Comparison of ENCODE assay signal across 8 cellular contexts in the genomic region with DNA sequence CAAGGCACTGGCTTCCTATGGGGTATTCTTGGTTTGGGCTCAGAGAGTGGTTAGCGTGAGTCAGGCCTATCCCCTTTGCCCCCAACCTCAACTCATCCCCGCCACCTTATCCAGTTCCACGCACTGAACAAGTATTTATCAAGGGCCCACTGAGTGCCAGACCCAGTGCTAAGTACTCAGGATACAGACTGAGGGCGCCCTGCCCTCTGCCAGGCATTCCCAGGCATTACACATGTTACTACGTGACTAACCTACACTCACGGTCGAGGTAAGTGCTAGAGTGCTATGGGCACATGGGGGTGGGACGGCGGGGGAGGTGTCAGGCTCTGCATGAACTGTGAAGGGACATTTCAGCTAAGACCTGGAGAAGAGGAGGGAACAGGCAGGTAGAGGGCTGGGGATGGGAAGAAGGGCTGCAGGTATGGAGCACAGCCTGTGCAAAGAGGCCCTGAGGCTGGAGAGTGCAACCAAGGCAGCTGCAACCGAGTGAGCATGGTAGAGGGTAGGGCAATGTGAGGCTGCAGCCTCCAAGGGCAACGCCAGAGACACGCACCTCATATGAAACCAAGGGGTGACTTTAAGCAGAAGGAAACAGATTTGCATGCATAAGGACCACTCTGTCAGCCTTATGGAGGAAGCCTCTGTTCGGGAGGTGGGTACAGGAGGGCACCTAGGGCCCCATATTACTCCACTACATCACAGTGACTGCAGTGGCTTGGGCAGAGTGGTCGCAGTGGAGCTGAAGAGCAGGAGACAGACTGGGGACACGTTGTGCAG. TPM values are rescaled to one million over a fixed set of nuclear protein-coding genes. Genes with fewer than 3 reads are reported as not detected.
DNase-seq lines count a peak whose midpoint lies in the region; ATAC-seq and TF ChIP-seq lines count a peak whose summit lies in the region.

No MANE protein-coding gene starts in this region.

- no peak for TF ChIP-seq EP300 in transverse colon (IDR thresholded peaks at IDR 0.05; ENCODE audit: low read depth)

- no peak overlapping the region for H2BK20ac ChIP-seq in IMR-90 (ENCODE audit: low read depth, low read length)

- H3K9me1 ChIP-seq in IMR-90 (ENCODE audit: insufficient read depth, low read length): peaks cover 10% of the 10 kb centered on the region

- dilution Hi-C loops in IMR-90 (cut with HindIII; ENCODE audit: low sequenced_read_pairs, unreplicated experiment): no loop called here

- H3K79me1 ChIP-seq in IMR-90 (ENCODE audit: low read depth in 1 of 2, low read length in 2 of 2): no peaks in the 10 kb centered on the region

- ATAC-seq in IMR-90 (ENCODE audit: low read depth) (peak; percentile 64), HG03159 (IDR thresholded peaks at IDR 0.05; ENCODE audit: unreplicated experiment) (no peak)

- BruUV-seq in IMR-90 (replicated peaks; lab: Mats Ljungman, UMichigan): no TSS peak

- intact Hi-C loops in activated CD4-positive, alpha-beta T cell treated with anti-CD3 and anti-CD28 coated beads, Interleukin-2, amount 10 ng/mL, durations not matched to agents 24 days and 14 days (cut with micrococcal nuclease): loop anchor here (5.0 kb wide), 1 partner anchor 329 kb away; the partner anchor contains the start of gene INTS6
- intact Hi-C loops in IMR-90 (cut with micrococcal nuclease) (loop anchor here (5.0 kb wide), 1 partner anchor 194 kb away; no protein-coding TSS in a partner anchor), transverse colon (cut with DNase I; ENCODE audit: low total_unique reads) (no loop called here)

- no peak overlapping the region for H2AK9ac ChIP-seq in IMR-90 (replicated peaks; ENCODE audit: low read depth, low read length, poor library complexity)

- no peak overlapping the region for H3K27ac Mint-ChIP-seq in activated CD4-positive, alpha-beta T cell treated with anti-CD3 and anti-CD28 coated beads, Interleukin-2, amount 10 ng/mL, durations not matched to agents 24 days and 14 days
- H3K27ac Mint-ChIP-seq in neural progenitor cell: peak overlapping the region; percentile 76

- H3K27ac ChIP-seq in IMR-90 (ENCODE audit: insufficient read depth, low read length) (no peak overlapping the region), neural progenitor cell (no peak overlapping the region), transverse colon (no peak overlapping the region)

- no peak overlapping the region for H3K9ac ChIP-seq in IMR-90 (ENCODE audit: low read depth, low read length)
- no peak overlapping the region for H3K9ac ChIP-seq in neural progenitor cell

- H3K79me2 ChIP-seq in neural progenitor cell (ENCODE audit: low read depth): no peaks in the 10 kb centered on the region

- H4K8ac ChIP-seq in IMR-90 (ENCODE audit: low read depth in 2 of 2, low read length in 2 of 2): no peak overlapping the region

- TF ChIP-seq RAD21 in IMR-90 (IDR thresholded peaks at IDR 0.05; ENCODE audit: low read length): peak; percentile 58

- H3K36me3 ChIP-seq in IMR-90 (ENCODE audit: control insufficient read depth, insufficient read depth, low read length): no peaks in the 10 kb centered on the region
- H3K36me3 ChIP-seq in neural progenitor cell: no peaks in the 10 kb centered on the region
- H3K36me3 ChIP-seq in transverse colon: no peaks in the 10 kb centered on the region

- H3K27me3 ChIP-seq in IMR-90 (ENCODE audit: control insufficient read depth, insufficient read depth, low read length): peaks cover 2% of the 10 kb centered on the region; the same call in 1 of the 2 replicates
- no peaks in the 10 kb centered on the region for H3K27me3 ChIP-seq in neural progenitor cell
- no peaks in the 10 kb centered on the region for H3K27me3 ChIP-seq in transverse colon

- no peak overlapping the region for H2BK120ac ChIP-seq in IMR-90 (ENCODE audit: low read depth, low read length)

- H3K4me1 Mint-ChIP-seq in activated CD4-positive, alpha-beta T cell treated with anti-CD3 and anti-CD28 coated beads, Interleukin-2, amount 10 ng/mL, durations not matched to agents 24 days and 14 days: peaks cover 7% of the 10 kb centered on the region
- peaks cover 36% of the 10 kb centered on the region for H3K4me1 Mint-ChIP-seq in neural progenitor cell

- H3K4ac ChIP-seq in IMR-90 (ENCODE audit: low read depth, low read length): no peak overlapping the region

- H3K4me2 ChIP-seq in IMR-90 (ENCODE audit: low read depth, low read length): no peak overlapping the region
- no peak overlapping the region for H3K4me2 ChIP-seq in neural progenitor cell

- no peak overlapping the region for H2BK5ac ChIP-seq in IMR-90 (ENCODE audit: low read depth, low read length, poor library complexity, severe bottlenecking)

- H3K36me3 Mint-ChIP-seq in activated CD4-positive, alpha-beta T cell treated with anti-CD3 and anti-CD28 coated beads, Interleukin-2, amount 10 ng/mL, durations not matched to agents 24 days and 14 days (ENCODE audit: low read depth): no peaks in the 10 kb centered on the region
- H3K36me3 Mint-ChIP-seq in neural progenitor cell: peaks cover under 1% of the 10 kb centered on the region

- H3K56ac ChIP-seq in IMR-90 (ENCODE audit: extremely low read depth, insufficient read depth, low read length): no peak overlapping the region

- in situ Hi-C loops in IMR-90 (cut with MboI; ENCODE audit: low sequenced_read_pairs): no loop called here
- in situ Hi-C loops in astrocyte of the spinal cord (cut with HindIII; ENCODE audit: low sequenced_read_pairs): no loop called here
- in situ Hi-C loops in transverse colon (cut with MboI; ENCODE audit: low pct_ligation_motif_present in 1 of 4, low pct_unique_long_range_greater_than_20kb in 1 of 4, low sequenced_read_pairs in 3 of 4): loop anchor here in 2 of 4 donors (25.0 kb wide), 2 partner anchors 194 to 344 kb away; partner anchors contain the start of gene WDFY2 (in 1 of the 2)

- no peaks in the 10 kb centered on the region for H3K9me3 ChIP-seq in IMR-90 (ENCODE audit: control insufficient read depth, insufficient read depth, low read length)
- H3K9me3 ChIP-seq in neural progenitor cell (ENCODE audit: low read depth): no peaks in the 10 kb centered on the region
- H3K9me3 ChIP-seq in transverse colon: no peaks in the 10 kb centered on the region

- H3K4me1 ChIP-seq in IMR-90 (ENCODE audit: control insufficient read depth, insufficient read depth, low read length) (peaks cover 6% of the 10 kb centered on the region), neural progenitor cell (peaks cover 10% of the 10 kb centered on the region), transverse colon (peaks cover 0 to 26% (median 6%) of the 10 kb centered on the region in 4 donors)

- peak overlapping the region; percentile 8 for H2AFZ ChIP-seq in IMR-90 (replicated peaks; ENCODE audit: low read length, poor library complexity)
- H2AFZ ChIP-seq in neural progenitor cell (replicated peaks): no peak overlapping the region

- H3K27me3 Mint-ChIP-seq in activated CD4-positive, alpha-beta T cell treated with anti-CD3 and anti-CD28 coated beads, Interleukin-2, amount 10 ng/mL, durations not matched to agents 24 days and 14 days: no peaks in the 10 kb centered on the region
- H3K27me3 Mint-ChIP-seq in neural progenitor cell (ENCODE audit: insufficient read depth, low read depth): peaks cover 5% of the 10 kb centered on the region

- H2AK5ac ChIP-seq in IMR-90 (ENCODE audit: low read depth, low read length): no peak overlapping the region

- no peak overlapping the region for H2BK15ac ChIP-seq in IMR-90 (ENCODE audit: low read depth, low read length)

- 80% methylated on average over 1 of the region's 15 CpGs; no CpG with 5 or more reads in 1 of the 2 experiments for WGBS in IMR-90 (ENCODE audit: extremely low coverage in 2 of 2, insufficient read length in 1 of 2), 2 experiments
- 74 to 75% methylated on average over 9 to 15 of the region's 15 CpGs for WGBS in transverse colon (ENCODE audit: low coverage in 1 of 2), 2 donors

- H3K23ac ChIP-seq in IMR-90 (ENCODE audit: low read depth, low read length): no peak overlapping the region

- H4K5ac ChIP-seq in IMR-90 (ENCODE audit: low read depth, low read length): no peak overlapping the region

- no peaks in the 10 kb centered on the region for H3K9me3 Mint-ChIP-seq in activated CD4-positive, alpha-beta T cell treated with anti-CD3 and anti-CD28 coated beads, Interleukin-2, amount 10 ng/mL, durations not matched to agents 24 days and 14 days
- H3K9me3 Mint-ChIP-seq in neural progenitor cell: no peaks in the 10 kb centered on the region

- POLR2A ChIA-PET in IMR-90 (lab: Charles Lee; ENCODE audit: unreplicated experiment): no interaction called here

- CTCF ChIA-PET in IMR-90 (lab: Yijun Ruan, JAX): no interaction called here

- TF ChIP-seq POLR2A in IMR-90 (IDR thresholded peaks at IDR 0.05; ENCODE audit: low read depth, low read length) (no peak), transverse colon (IDR thresholded peaks at IDR 0.05) (no peak)

- H3K4me3 Mint-ChIP-seq in activated CD4-positive, alpha-beta T cell treated with anti-CD3 and anti-CD28 coated beads, Interleukin-2, amount 10 ng/mL, durations not matched to agents 24 days and 14 days: no peak overlapping the region
- peak overlapping the region; percentile 5 for H3K4me3 Mint-ChIP-seq in neural progenitor cell

- no peak overlapping the region for H3K18ac ChIP-seq in IMR-90 (ENCODE audit: low read depth, low read length)

- peak; percentile 70 for DNase-seq in activated CD4-positive, alpha-beta T cell treated with anti-CD3 and anti-CD28 coated beads, Interleukin-2, amount 10 ng/mL, durations not matched to agents 24 days and 14 days
- no peak for DNase-seq in activated CD4-positive, alpha-beta T cell treated with anti-CD3 and anti-CD28 coated beads for 1 hour
- peak; percentile 24 for DNase-seq in IMR-90
- DNase-seq in astrocyte of the spinal cord (ENCODE audit: low read depth, low spot score): peak; percentile 44
- DNase-seq in neural progenitor cell (ENCODE audit: low spot score): peak; percentile 64
- DNase-seq in transverse colon: no peak
- no peak for DNase-seq in inferior parietal cortex (ENCODE audit: extremely low spot score)

- H3K4me3 ChIP-seq in IMR-90 (ENCODE audit: insufficient read depth, low read depth, low read length): no peak overlapping the region
- no peak overlapping the region for H3K4me3 ChIP-seq in astrocyte of the spinal cord (ENCODE audit: low read depth, low read length)
- H3K4me3 ChIP-seq in neural progenitor cell: no peak overlapping the region
- H3K4me3 ChIP-seq in transverse colon: no peak overlapping the region

- no peak overlapping the region for H3K14ac ChIP-seq in IMR-90 (replicated peaks; ENCODE audit: low read depth, low read length)

- H4K20me1 ChIP-seq in IMR-90 (ENCODE audit: insufficient read depth, low read length): no peaks in the 10 kb centered on the region
- H4K20me1 ChIP-seq in neural progenitor cell (ENCODE audit: low read depth): no peaks in the 10 kb centered on the region

- H4K91ac ChIP-seq in IMR-90 (ENCODE audit: insufficient read depth, low read depth, low read length): no peak overlapping the region

- TF ChIP-seq CTCF in IMR-90 (conservative IDR thresholded peaks at IDR 0.05; ENCODE audit: low read depth, low read length) (peak; percentile 39), astrocyte of the spinal cord (IDR thresholded peaks at IDR 0.05; ENCODE audit: low read depth, low read length) (peak; percentile 50), neural progenitor cell (IDR thresholded peaks at IDR 0.05) (peak; percentile 56), transverse colon (IDR thresholded peaks at IDR 0.05) (peak in 1 of 5 experiments; percentile 27)

- H3F3A ChIP-seq in neural progenitor cell (ENCODE audit: low read depth): peaks cover 1% of the 10 kb centered on the region

RNA-seq across cellular contexts. Expression of gene DHRS12, which starts 22.5 kb away (rescaled TPM):
- total RNA-seq in activated CD4-positive, alpha-beta T cell treated with anti-CD3 and anti-CD28 coated beads, Interleukin-2, amount 10 ng/mL, durations not matched to agents 24 days and 14 days: 3.2 and 3.9 TPM in 2 replicates
- total RNA-seq in IMR-90 (2012; rRNA removed) (1.3 and 1.9 TPM in 2 replicates), neural progenitor cell (ENCODE audit: low replicate concordance) (5.2 and 7.6 TPM in 2 replicates), transverse colon (10 to 100 TPM in 3 of 4 donors, 1 to 10 TPM in 1; 5.2 to 17.8 (median 13.5) TPM)
- polyA plus RNA-seq in IMR-90 (2012; rRNA removed): 1.5 and 1.6 TPM in 2 replicates
- polyA plus RNA-seq in IMR-90 (2012; cell fraction: cytosol; rRNA removed): 1.2 and 1.5 TPM in 2 replicates
- 3.7 TPM in 2 replicates for polyA plus RNA-seq in IMR-90 (2012; cell fraction: nucleus; rRNA removed; ENCODE audit: low replicate concordance)

Comparison
In these comparisons a context has a peak if more than half of its experiments do, and no peak if none do; other contexts are left out.
1. DNase-seq: peak in activated CD4-positive, alpha-beta T cell treated with anti-CD3 and anti-CD28 coated beads, Interleukin-2, amount 10 ng/mL, durations not matched to agents 24 days and 14 days (single experiment), IMR-90 (single experiment), astrocyte of the spinal cord (single experiment) and neural progenitor cell (single experiment); none in activated CD4-positive, alpha-beta T cell treated with anti-CD3 and anti-CD28 coated beads for 1 hour (single experiment), transverse colon (single experiment) and inferior parietal cortex (single experiment).